ENCODE assay signal across 16 cellular contexts in genomic region chr6:110103260-110103659, GRCh38.
"Had no signal": no experiment of that assay in that cellular context is flagged by ENCODE, and none has a peak within 500 bp of the region (broad histone marks: within the 10 kb centered on the region; RNA-seq: fewer than 3 reads in every experiment).

No MANE protein-coding gene starts in this region.

- H3K27ac ChIP-seq: heart left ventricle, neutrophil, spleen had no signal

- H3K4me1 ChIP-seq: spleen had no signal

- H3K4me3 Mint-ChIP-seq: effector memory CD8-positive, alpha-beta T cell; naive thymus-derived CD8-positive, alpha-beta T cell; stimulated activated naive B cell treated with anti-CD40 and anti-IgM and Interleukin-4, amounts not matched to agents 10 μg/mL and 1 μg/mL and 100 μg/mL, for 72 hours had no signal

- H3K27ac Mint-ChIP-seq: effector memory CD8-positive, alpha-beta T cell; naive thymus-derived CD8-positive, alpha-beta T cell; stimulated activated naive B cell treated with anti-CD40 and anti-IgM and Interleukin-4, amounts not matched to agents 10 μg/mL and 1 μg/mL and 100 μg/mL, for 72 hours had no signal

- DNase-seq: cortex of kidney; effector memory CD8-positive, alpha-beta T cell; erythroblast; heart left ventricle; hippocampal formation; kidney glomerular epithelial cell; naive thymus-derived CD8-positive, alpha-beta T cell; posterior cingulate gyrus; spleen; stimulated activated CD4-positive, alpha-beta T cell treated with anti-CD3 and anti-CD28 coated beads, Interleukin-15, amount 100 ng/mL, for 24 hours; stimulated activated CD4-positive, alpha-beta T cell treated with anti-CD3 and anti-CD28 coated beads, Interleukin-1b, Interleukin-23, amount 100 ng/mL, for 48 hours; stimulated activated CD4-positive, alpha-beta T cell treated with anti-CD3 and anti-CD28 coated beads, Interleukin-4, amount 100 ng/mL, for 24 hours; stimulated activated naive B cell treated with anti-CD40 and anti-IgM and Interleukin-4, amounts not matched to agents 10 μg/mL and 1 μg/mL and 100 μg/mL, for 72 hours; trophoblast cell had no signal

- H3K27me3 Mint-ChIP-seq: naive thymus-derived CD8-positive, alpha-beta T cell; stimulated activated naive B cell treated with anti-CD40 and anti-IgM and Interleukin-4, amounts not matched to agents 10 μg/mL and 1 μg/mL and 100 μg/mL, for 72 hours had no signal

- H3K9me3 Mint-ChIP-seq: effector memory CD8-positive, alpha-beta T cell; naive thymus-derived CD8-positive, alpha-beta T cell had no signal

- H3K36me3 ChIP-seq: neutrophil had no signal

- H3K4me3 ChIP-seq: heart left ventricle, spleen had no signal

- H3K36me3 Mint-ChIP-seq: naive thymus-derived CD8-positive, alpha-beta T cell had no signal

- H3K27me3 ChIP-seq: heart left ventricle, neutrophil, spleen had no signal

- H3K9me3 ChIP-seq: heart left ventricle, neutrophil, spleen had no signal

- ATAC-seq: effector memory CD8-positive, alpha-beta T cell; heart left ventricle; naive thymus-derived CD8-positive, alpha-beta T cell; sciatic nerve; stimulated activated naive B cell treated with anti-CD40 and anti-IgM and Interleukin-4, amounts not matched to agents 10 μg/mL and 1 μg/mL and 100 μg/mL, for 72 hours had no signal
